Comparison of ENCODE assay signal across 25 cellular contexts in genomic region chr13:107296804-107297203, GRCh38.
DNase-seq lines count a peak whose midpoint lies in the region; FAIRE-seq and TF ChIP-seq lines count a peak whose summit lies in the region.
"Had no signal": no experiment of that assay in that cellular context is flagged by ENCODE, and none has a peak within 500 bp of the region (broad histone marks: within the 10 kb centered on the region; RNA-seq: fewer than 3 reads in every experiment).

No MANE protein-coding gene starts in this region.

- no peak overlapping the region for H3K4me3 ChIP-seq in MM.1S (ENCODE audit: low read length)
- H3K4me3 ChIP-seq: heart left ventricle, thoracic aorta had no signal

- no peaks in the 10 kb centered on the region for H3K9me2 ChIP-seq in MM.1S (replicated peaks; ENCODE audit: insufficient read depth, low read length)

- no peak overlapping the region for H3K9ac ChIP-seq in MM.1S (ENCODE audit: low read length)
- H3K9ac ChIP-seq: KMS-11 had no signal

- no peaks in the 10 kb centered on the region for H3K36me3 ChIP-seq in MM.1S (replicated peaks; ENCODE audit: insufficient read depth, low read length)
- H3K36me3 ChIP-seq: heart left ventricle, thoracic aorta had no signal

- TF ChIP-seq POLR2A in H54 (IDR thresholded peaks at IDR 0.05; ENCODE audit: low read depth, low read length), result no peak

- CTCF ChIA-PET in RWPE1 (lab: Yijun Ruan, JAX), result no interaction called here

- H3K79me2 ChIP-seq in MM.1S (ENCODE audit: low read length), result no peaks in the 10 kb centered on the region

- H4K20me1 ChIP-seq in MM.1S (ENCODE audit: insufficient read depth, low read length), result no peaks in the 10 kb centered on the region

- H3K4me1 ChIP-seq in MM.1S (ENCODE audit: low read length), result no peaks in the 10 kb centered on the region
- H3K4me1 ChIP-seq: heart left ventricle had no signal

- FAIRE-seq in H54 (lab: Jason Lieb, UNC), result peak; percentile 88
- FAIRE-seq: GM18507 had no signal

- H3K9me3 ChIP-seq in MM.1S (replicated peaks; ENCODE audit: insufficient read depth, low read length), result no peaks in the 10 kb centered on the region
- H3K9me3 ChIP-seq: thoracic aorta had no signal

- H3K27me3 ChIP-seq in MM.1S (replicated peaks; ENCODE audit: insufficient read depth, low read length), result no peaks in the 10 kb centered on the region
- H3K27me3 ChIP-seq: heart left ventricle had no signal

- no peak overlapping the region for H2AFZ ChIP-seq in MM.1S (ENCODE audit: low read length)

- no peak overlapping the region for H3K4me2 ChIP-seq in MM.1S (ENCODE audit: low read depth, low read length)
- H3K4me2 ChIP-seq: KMS-11 had no signal

- POLR2A ChIA-PET in RWPE1 (lab: Yijun Ruan, JAX; ENCODE audit: low non-redundant PET), result no interaction called here

- TF ChIP-seq CTCF in RWPE1 (conservative IDR thresholded peaks at IDR 0.05; ENCODE audit: low read depth) (no peak), MM.1S (IDR thresholded peaks at IDR 0.05; ENCODE audit: low read length) (no peak)

- H3K27ac ChIP-seq in RWPE1, result no peak overlapping the region
- H3K27ac ChIP-seq in MM.1S (ENCODE audit: low read length), result no peak overlapping the region
- H3K27ac ChIP-seq: heart left ventricle, KMS-11, thoracic aorta had no signal

- H3F3A ChIP-seq in MM.1S (ENCODE audit: insufficient read depth, low read length), result no peaks in the 10 kb centered on the region

- DNase-seq in H54 (ENCODE audit: insufficient read length, low spot score) (peak; percentile 18), RWPE1 (ENCODE audit: low spot score) (peak; percentile 46), dermis blood vessel endothelial cell (peak; percentile 11), iris pigment epithelial cell (ENCODE audit: low read depth) (peak; percentile 78), MM.1S (no peak), NCI-H2107 treated with DMSO at 0.1 percent for 48 hours (lab: John Stamatoyannopoulos, UW; ENCODE audit: unreplicated experiment) (no peak), T1000 (lab: John Stamatoyannopoulos, UW) (no peak)
- DNase-seq: activated B cell treated with CpG ODN at 0.5 μM for 24 hours; activated CD4-positive, alpha-beta T cell treated with anti-CD3 and anti-CD28 coated beads, Interleukin-2, amount 50 U/mL, for 1 hour; activated CD8-positive, alpha-beta memory T cell treated with anti-CD3 and anti-CD28 coated beads, Interleukin-2, amount 10 ng/mL, durations not matched to agents 7 days and 5 days; activated T-cell treated with anti-CD3 and anti-CD28 coated beads, Interleukin-2, amount 50 U/mL, for 48 hours; CD8-positive, alpha-beta T cell; cerebellar nuclear complex; effector CD4-positive, alpha-beta T cell; EL; foreskin melanocyte; heart left ventricle; NCI-H1417 treated with DMSO at 0.1 percent for 48 hours; NCI-H2029 treated with DMSO at 0.1 percent for 48 hours; right cardiac atrium; stimulated activated CD4-positive, alpha-beta T cell treated with anti-CD3 and anti-CD28 coated beads, Interleukin-1b, Interleukin-23, amount 100 ng/mL, for 48 hours; T-helper 1 cell had no signal

Comparison
In these comparisons a context has a peak if more than half of its experiments do, and no peak if none do; other contexts are left out.
1. DNase-seq: peak in H54 (single experiment), RWPE1 (single experiment), dermis blood vessel endothelial cell (single experiment) and iris pigment epithelial cell (single experiment); none in MM.1S (single experiment), NCI-H2107 treated with DMSO at 0.1 percent for 48 hours (single experiment) and T1000 (single experiment).